In the genomic region with DNA sequence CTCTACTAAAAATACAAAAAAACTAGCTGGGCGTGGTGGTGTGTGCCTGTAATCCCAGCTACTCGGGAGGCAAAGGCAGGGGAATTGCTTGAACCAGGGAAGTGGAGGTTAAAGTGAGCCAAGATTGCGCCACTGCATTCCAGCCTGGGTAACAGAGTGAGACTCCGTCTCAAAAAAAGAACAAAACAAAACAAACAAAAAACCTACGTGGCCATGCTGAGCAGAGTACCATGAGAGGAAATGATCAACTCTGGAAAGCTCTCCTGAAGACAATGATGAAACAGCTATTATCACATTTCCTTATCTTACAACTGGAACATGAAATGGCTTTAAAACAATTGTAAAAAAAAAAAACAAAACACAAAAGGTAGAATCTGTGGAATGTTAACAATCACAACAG, we compare ENCODE assay signal across 13 cellular contexts.
DNase-seq lines count a peak whose midpoint lies in the region; ATAC-seq and TF ChIP-seq lines count a peak whose summit lies in the region.
"Had no signal": no experiment of that assay in that cellular context is flagged by ENCODE, and none has a peak within 500 bp of the region (broad histone marks: within the 10 kb centered on the region; RNA-seq: fewer than 3 reads in every experiment).

No MANE protein-coding gene starts in this region.

- no peak overlapping the region for H3K27ac ChIP-seq in mesendoderm (ENCODE audit: low read depth, low read length)
- H3K27ac ChIP-seq: colonic mucosa had no signal

- H3K9ac ChIP-seq in mesendoderm (ENCODE audit: low read length): no peak overlapping the region

- no CpG with 5 or more reads among the region's 5 CpGs for WGBS in mesendoderm (ENCODE audit: extremely low coverage, insufficient coverage, low lambda C conversion rate)

- peaks cover 10% of the 10 kb centered on the region for H3K79me1 ChIP-seq in mesendoderm (ENCODE audit: low read length)

- intact Hi-C loops in CD14-positive monocyte (cut with micrococcal nuclease): no loop called here

- peaks cover 80% of the 10 kb centered on the region for H3K4me1 Mint-ChIP-seq in CD14-positive monocyte
- H3K4me1 Mint-ChIP-seq in endothelial cell (ENCODE audit: unreplicated experiment): peaks cover 51% of the 10 kb centered on the region

- H3K79me2 ChIP-seq in mesendoderm (ENCODE audit: control insufficient read depth, insufficient read depth, low read length): peaks cover 8% of the 10 kb centered on the region

- peaks cover 49 to 54% of the 10 kb centered on the region in 2 donors for H3K36me3 Mint-ChIP-seq in CD14-positive monocyte
- peaks cover 51% of the 10 kb centered on the region for H3K36me3 Mint-ChIP-seq in endothelial cell (ENCODE audit: low read depth, unreplicated experiment)

- no peak overlapping the region for H3K23ac ChIP-seq in mesendoderm (ENCODE audit: low read length)

- H4K5ac ChIP-seq in mesendoderm (ENCODE audit: low read length): no peak overlapping the region

- no peak overlapping the region for H3K4me2 ChIP-seq in mesendoderm (ENCODE audit: low read length)

- H2BK120ac ChIP-seq in mesendoderm (ENCODE audit: low read depth, low read length): no peak overlapping the region

- DNase-seq in CD14-positive monocyte (ENCODE audit: low spot score) (no peak), MV-4-11 (lab: John Stamatoyannopoulos, UW) (peak; percentile 45), endothelial cell (ENCODE audit: low spot score) (no peak), mesendoderm (peak; percentile 42), inferior parietal cortex (ENCODE audit: extremely low spot score) (no peak), OCI-M2 (lab: John Stamatoyannopoulos, UW; ENCODE audit: unreplicated experiment) (no peak)
- no peak for DNase-seq in activated CD4-positive, alpha-beta T cell treated with anti-CD3 and anti-CD28 coated beads for 1 hour
- DNase-seq: C1 segment of cervical spinal cord, colonic mucosa, KBM-7, NCI-H526 treated with DMSO at 0.1 percent for 48 hours had no signal

- H2AK5ac ChIP-seq in mesendoderm (ENCODE audit: low read length): no peak overlapping the region

- H3K27ac Mint-ChIP-seq in CD14-positive monocyte (peak overlapping the region; percentile 88 to 94 (median 90)), endothelial cell (ENCODE audit: unreplicated experiment) (peak overlapping the region; percentile 81)
- H3K27ac Mint-ChIP-seq: T-helper 1 cell treated with Interleukin-12 subunit alpha and Interleukin-12 subunit beta and Interleukin-4 antibody, amounts not matched to agents 30 μg/mL and 1 μg/mL, for 36 hours had no signal

- no peak overlapping the region for H2BK5ac ChIP-seq in mesendoderm (ENCODE audit: low read length)

- no peak for ATAC-seq in GM19351 (IDR thresholded peaks at IDR 0.05; ENCODE audit: unreplicated experiment)

- H3K18ac ChIP-seq in mesendoderm (ENCODE audit: low read length): no peak overlapping the region

- no peak overlapping the region for H2BK15ac ChIP-seq in mesendoderm (replicated peaks; ENCODE audit: low read depth)

- H3K27me3 ChIP-seq in mesendoderm (ENCODE audit: insufficient read depth, low read length, poor library complexity): no peaks in the 10 kb centered on the region
- H3K27me3 ChIP-seq: colonic mucosa had no signal

- no peak overlapping the region for H3K56ac ChIP-seq in mesendoderm (ENCODE audit: low read length)

- H3K9me3 Mint-ChIP-seq in CD14-positive monocyte: peaks cover 0 to 1% (median 0%) of the 10 kb centered on the region in 7 donors
- no peaks in the 10 kb centered on the region for H3K9me3 Mint-ChIP-seq in endothelial cell (ENCODE audit: unreplicated experiment)
- H3K9me3 Mint-ChIP-seq: T-helper 1 cell treated with Interleukin-12 subunit alpha and Interleukin-12 subunit beta and Interleukin-4 antibody, amounts not matched to agents 30 μg/mL and 1 μg/mL, for 36 hours had no signal

- no peaks in the 10 kb centered on the region for H3K36me3 ChIP-seq in mesendoderm (ENCODE audit: control insufficient read depth, insufficient read depth, low read length)
- H3K36me3 ChIP-seq: colonic mucosa had no signal

- no peak overlapping the region for H3K4me3 ChIP-seq in mesendoderm (ENCODE audit: low read length)
- H3K4me3 ChIP-seq: colonic mucosa had no signal

- H4K8ac ChIP-seq in mesendoderm (ENCODE audit: low read depth, low read length): no peak overlapping the region

- H3K4ac ChIP-seq in mesendoderm (ENCODE audit: low read depth, low read length): no peak overlapping the region

- H3K27me3 Mint-ChIP-seq in CD14-positive monocyte (ENCODE audit: low read depth in 3 of 3) (no peaks in the 10 kb centered on the region), endothelial cell (ENCODE audit: unreplicated experiment) (peaks cover 9% of the 10 kb centered on the region)

- H3K4me1 ChIP-seq in mesendoderm (ENCODE audit: control insufficient read depth, low read depth, low read length): no peaks in the 10 kb centered on the region
- H3K4me1 ChIP-seq: colonic mucosa had no signal

- TF ChIP-seq CTCF in CD14-positive monocyte (IDR thresholded peaks at IDR 0.05): no peak
- no peak for TF ChIP-seq CTCF in endothelial cell (IDR thresholded peaks at IDR 0.05; ENCODE audit: unreplicated experiment)

- peak overlapping the region; percentile 41 to 65 for H3K4me3 Mint-ChIP-seq in CD14-positive monocyte
- no peak overlapping the region for H3K4me3 Mint-ChIP-seq in endothelial cell (ENCODE audit: unreplicated experiment)
- H3K4me3 Mint-ChIP-seq: T-helper 1 cell treated with Interleukin-12 subunit alpha and Interleukin-12 subunit beta and Interleukin-4 antibody, amounts not matched to agents 30 μg/mL and 1 μg/mL, for 36 hours had no signal

Comparison
In these comparisons a context has a peak if more than half of its experiments do, and no peak if none do; other contexts are left out.
1. DNase-seq: peak in MV-4-11 (single experiment) and mesendoderm (single experiment); none in CD14-positive monocyte (single experiment), endothelial cell (single experiment), inferior parietal cortex (single experiment), OCI-M2 (single experiment) and activated CD4-positive, alpha-beta T cell treated with anti-CD3 and anti-CD28 coated beads for 1 hour (single experiment).